1 cellular context compared by ENCODE assay signal in the genomic region with DNA sequence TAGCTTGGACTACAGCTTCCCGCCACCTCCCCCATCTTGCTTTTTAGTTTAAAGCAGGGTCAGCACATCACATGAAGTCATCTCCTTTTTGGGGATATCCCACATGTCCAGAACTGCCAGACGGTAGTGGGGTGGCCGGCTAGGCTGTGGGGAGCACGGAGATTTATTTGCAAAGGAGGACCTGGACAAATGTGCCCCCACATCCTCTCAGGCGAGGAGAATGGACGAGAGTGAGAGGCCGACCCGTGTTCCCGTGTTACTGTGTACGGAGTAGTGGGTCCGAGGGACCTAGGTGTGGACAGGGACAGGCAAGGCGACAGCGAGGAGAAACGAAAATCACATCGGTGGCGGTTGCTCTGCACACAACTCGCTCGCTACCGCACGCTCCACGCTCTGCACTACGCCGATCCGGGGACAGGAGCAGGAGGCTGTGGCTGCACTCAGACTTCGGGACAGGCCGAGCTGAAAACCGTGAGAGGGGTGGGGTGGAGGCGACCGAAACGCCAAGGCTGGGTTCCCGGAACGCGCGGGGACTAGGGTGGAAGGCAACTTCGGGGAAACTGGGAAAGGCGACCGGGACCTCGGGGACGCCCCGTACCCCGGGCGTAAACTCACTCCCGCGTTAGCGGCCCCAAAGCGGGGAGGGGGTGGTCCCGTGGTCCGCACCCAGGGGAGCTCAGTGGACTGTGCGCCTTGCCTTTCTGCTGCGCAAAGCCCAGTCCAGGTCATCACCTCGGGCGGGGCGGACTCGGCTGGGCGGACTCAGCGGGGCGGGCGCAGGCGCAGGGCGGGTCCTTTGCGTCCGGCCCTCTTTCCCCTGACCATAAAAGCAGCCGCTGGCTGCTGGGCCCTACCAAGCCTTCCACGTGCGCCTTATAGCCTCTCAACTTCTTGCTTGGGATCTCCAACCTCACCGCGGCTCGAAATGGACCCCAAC.
A peak's percentile ranks its signal among the peaks of the same experiment; 100 is the strongest.
TF ChIP-seq lines count a peak whose summit lies in the region.

Gene MT1A (plus strand): TSS at position 853 of the 937 bp plus-strand sequence. CDS start 73 bp downstream, at position 926.

TF ChIP-seq in HepG2, 621 proteins besides CTCF, POLR2A, EP300 and RAD21 (continued from another document and continues in another):
- peak; percentile 49; the same call in 1 of the 2 replicates for TF ChIP-seq ZNF704 (CRISPR knock-in tag; IDR thresholded peaks at IDR 0.05; ENCODE audit: borderline replicate concordance)
- TF ChIP-seq FOXK1 (CRISPR knock-in tag; IDR thresholded peaks at IDR 0.05; ENCODE audit: borderline replicate concordance, low read depth) = no peak
- TF ChIP-seq, protein P1, sequence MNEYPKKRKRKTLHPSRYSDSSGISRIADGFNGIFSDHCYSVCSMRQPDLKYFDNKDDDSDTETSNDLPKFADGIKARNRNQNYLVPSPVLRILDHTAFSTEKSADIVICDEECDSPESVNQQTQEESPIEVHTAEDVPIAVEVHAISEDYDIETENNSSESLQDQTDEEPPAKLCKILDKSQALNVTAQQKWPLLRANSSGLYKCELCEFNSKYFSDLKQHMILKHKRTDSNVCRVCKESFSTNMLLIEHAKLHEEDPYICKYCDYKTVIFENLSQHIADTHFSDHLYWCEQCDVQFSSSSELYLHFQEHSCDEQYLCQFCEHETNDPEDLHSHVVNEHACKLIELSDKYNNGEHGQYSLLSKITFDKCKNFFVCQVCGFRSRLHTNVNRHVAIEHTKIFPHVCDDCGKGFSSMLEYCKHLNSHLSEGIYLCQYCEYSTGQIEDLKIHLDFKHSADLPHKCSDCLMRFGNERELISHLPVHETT (CRISPR knock-in tag; conservative IDR thresholded peaks at IDR 0.05) = no peak
- TF ChIP-seq RFX3 (CRISPR knock-in tag; IDR thresholded peaks at IDR 0.05) = no peak
- no peak for TF ChIP-seq ELF1 (CRISPR knock-in tag; IDR thresholded peaks at IDR 0.05)
- TF ChIP-seq ATF7 (IDR thresholded peaks at IDR 0.05) = no peak
- peak; percentile 11; the same call in 1 of the 2 replicates for TF ChIP-seq ATF7 (CRISPR knock-in tag; IDR thresholded peaks at IDR 0.05)
- TF ChIP-seq, protein P2, sequence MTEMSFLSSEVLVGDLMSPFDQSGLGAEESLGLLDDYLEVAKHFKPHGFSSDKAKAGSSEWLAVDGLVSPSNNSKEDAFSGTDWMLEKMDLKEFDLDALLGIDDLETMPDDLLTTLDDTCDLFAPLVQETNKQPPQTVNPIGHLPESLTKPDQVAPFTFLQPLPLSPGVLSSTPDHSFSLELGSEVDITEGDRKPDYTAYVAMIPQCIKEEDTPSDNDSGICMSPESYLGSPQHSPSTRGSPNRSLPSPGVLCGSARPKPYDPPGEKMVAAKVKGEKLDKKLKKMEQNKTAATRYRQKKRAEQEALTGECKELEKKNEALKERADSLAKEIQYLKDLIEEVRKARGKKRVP (CRISPR knock-in tag; IDR thresholded peaks at IDR 0.05) = no peak
- no peak for TF ChIP-seq LCORL (IDR thresholded peaks at IDR 0.05)
- peak; percentile 68; the same call in 1 of the 2 replicates for TF ChIP-seq LCORL (CRISPR knock-in tag; IDR thresholded peaks at IDR 0.05)
- 0 out of 2 replicates have a peak, but pooled peaks have one; percentile 84 for TF ChIP-seq MTF2 (CRISPR knock-in tag; IDR thresholded peaks at IDR 0.05; ENCODE audit: borderline replicate concordance)
- TF ChIP-seq HMG20A (CRISPR knock-in tag; IDR thresholded peaks at IDR 0.05; ENCODE audit: borderline replicate concordance) = no peak
- TF ChIP-seq ZNF670 (CRISPR knock-in tag; IDR thresholded peaks at IDR 0.05; ENCODE audit: borderline replicate concordance) = no peak
- 0 out of 2 replicates have a peak, but pooled peaks have one; percentile 58 for TF ChIP-seq ZNF761 (CRISPR knock-in tag; conservative IDR thresholded peaks at IDR 0.05)
- TF ChIP-seq, protein P3, sequence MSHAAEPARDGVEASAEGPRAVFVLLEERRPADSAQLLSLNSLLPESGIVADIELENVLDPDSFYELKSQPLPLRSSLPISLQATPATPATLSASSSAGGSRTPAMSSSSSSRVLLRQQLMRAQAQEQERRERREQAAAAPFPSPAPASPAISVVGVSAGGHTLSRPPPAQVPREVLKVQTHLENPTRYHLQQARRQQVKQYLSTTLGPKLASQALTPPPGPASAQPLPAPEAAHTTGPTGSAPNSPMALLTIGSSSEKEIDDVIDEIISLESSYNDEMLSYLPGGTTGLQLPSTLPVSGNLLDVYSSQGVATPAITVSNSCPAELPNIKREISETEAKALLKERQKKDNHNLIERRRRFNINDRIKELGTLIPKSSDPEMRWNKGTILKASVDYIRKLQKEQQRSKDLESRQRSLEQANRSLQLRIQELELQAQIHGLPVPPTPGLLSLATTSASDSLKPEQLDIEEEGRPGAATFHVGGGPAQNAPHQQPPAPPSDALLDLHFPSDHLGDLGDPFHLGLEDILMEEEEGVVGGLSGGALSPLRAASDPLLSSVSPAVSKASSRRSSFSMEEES (CRISPR knock-in tag; IDR thresholded peaks at IDR 0.05) = no peak
- peak; percentile 56 for TF ChIP-seq HNF4A (CRISPR knock-in tag; IDR thresholded peaks at IDR 0.05)
- no peak for TF ChIP-seq GATAD1 (CRISPR knock-in tag; IDR thresholded peaks at IDR 0.05)
- TF ChIP-seq, protein P4, sequence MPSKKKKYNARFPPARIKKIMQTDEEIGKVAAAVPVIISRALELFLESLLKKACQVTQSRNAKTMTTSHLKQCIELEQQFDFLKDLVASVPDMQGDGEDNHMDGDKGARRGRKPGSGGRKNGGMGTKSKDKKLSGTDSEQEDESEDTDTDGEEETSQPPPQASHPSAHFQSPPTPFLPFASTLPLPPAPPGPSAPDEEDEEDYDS (CRISPR knock-in tag; IDR thresholded peaks at IDR 0.05) = peak; percentile 73
- no peak for TF ChIP-seq BCLAF1 (IDR thresholded peaks at IDR 0.05)
- TF ChIP-seq, protein P5, sequence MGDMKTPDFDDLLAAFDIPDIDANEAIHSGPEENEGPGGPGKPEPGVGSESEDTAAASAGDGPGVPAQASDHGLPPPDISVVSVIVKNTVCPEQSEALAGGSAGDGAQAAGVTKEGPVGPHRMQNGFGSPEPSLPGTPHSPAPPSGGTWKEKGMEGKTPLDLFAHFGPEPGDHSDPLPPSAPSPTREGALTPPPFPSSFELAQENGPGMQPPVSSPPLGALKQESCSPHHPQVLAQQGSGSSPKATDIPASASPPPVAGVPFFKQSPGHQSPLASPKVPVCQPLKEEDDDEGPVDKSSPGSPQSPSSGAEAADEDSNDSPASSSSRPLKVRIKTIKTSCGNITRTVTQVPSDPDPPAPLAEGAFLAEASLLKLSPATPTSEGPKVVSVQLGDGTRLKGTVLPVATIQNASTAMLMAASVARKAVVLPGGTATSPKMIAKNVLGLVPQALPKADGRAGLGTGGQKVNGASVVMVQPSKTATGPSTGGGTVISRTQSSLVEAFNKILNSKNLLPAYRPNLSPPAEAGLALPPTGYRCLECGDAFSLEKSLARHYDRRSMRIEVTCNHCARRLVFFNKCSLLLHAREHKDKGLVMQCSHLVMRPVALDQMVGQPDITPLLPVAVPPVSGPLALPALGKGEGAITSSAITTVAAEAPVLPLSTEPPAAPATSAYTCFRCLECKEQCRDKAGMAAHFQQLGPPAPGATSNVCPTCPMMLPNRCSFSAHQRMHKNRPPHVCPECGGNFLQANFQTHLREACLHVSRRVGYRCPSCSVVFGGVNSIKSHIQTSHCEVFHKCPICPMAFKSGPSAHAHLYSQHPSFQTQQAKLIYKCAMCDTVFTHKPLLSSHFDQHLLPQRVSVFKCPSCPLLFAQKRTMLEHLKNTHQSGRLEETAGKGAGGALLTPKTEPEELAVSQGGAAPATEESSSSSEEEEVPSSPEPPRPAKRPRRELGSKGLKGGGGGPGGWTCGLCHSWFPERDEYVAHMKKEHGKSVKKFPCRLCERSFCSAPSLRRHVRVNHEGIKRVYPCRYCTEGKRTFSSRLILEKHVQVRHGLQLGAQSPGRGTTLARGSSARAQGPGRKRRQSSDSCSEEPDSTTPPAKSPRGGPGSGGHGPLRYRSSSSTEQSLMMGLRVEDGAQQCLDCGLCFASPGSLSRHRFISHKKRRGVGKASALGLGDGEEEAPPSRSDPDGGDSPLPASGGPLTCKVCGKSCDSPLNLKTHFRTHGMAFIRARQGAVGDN (CRISPR knock-in tag; IDR thresholded peaks at IDR 0.05) = peak; percentile 77
- TF ChIP-seq ZNF549 (CRISPR knock-in tag; IDR thresholded peaks at IDR 0.05) = no peak
- no peak for TF ChIP-seq CBFB (CRISPR knock-in tag; IDR thresholded peaks at IDR 0.05)
- TF ChIP-seq ZNF644 (CRISPR knock-in tag; IDR thresholded peaks at IDR 0.05; ENCODE audit: low read depth) = no peak
- TF ChIP-seq HDAC1 (CRISPR knock-in tag; IDR thresholded peaks at IDR 0.05) = peak; percentile 26; the same call in 1 of the 2 replicates
- TF ChIP-seq MAZ (IDR thresholded peaks at IDR 0.05; ENCODE audit: borderline replicate concordance, low read depth, low read length) = no peak
- no peak for TF ChIP-seq MAZ (CRISPR knock-in tag; IDR thresholded peaks at IDR 0.05; ENCODE audit: low read depth)
- peak; percentile 30; the same call in 1 of the 2 replicates for TF ChIP-seq TARDBP (CRISPR knock-in tag; IDR thresholded peaks at IDR 0.05)
- TF ChIP-seq HDAC2 (CRISPR knock-in tag; IDR thresholded peaks at IDR 0.05) = no peak; the same call in 1 of the 2 replicates
- no peak for TF ChIP-seq ZFP41 (CRISPR knock-in tag; IDR thresholded peaks at IDR 0.05; ENCODE audit: borderline replicate concordance)
- TF ChIP-seq, protein P6, sequence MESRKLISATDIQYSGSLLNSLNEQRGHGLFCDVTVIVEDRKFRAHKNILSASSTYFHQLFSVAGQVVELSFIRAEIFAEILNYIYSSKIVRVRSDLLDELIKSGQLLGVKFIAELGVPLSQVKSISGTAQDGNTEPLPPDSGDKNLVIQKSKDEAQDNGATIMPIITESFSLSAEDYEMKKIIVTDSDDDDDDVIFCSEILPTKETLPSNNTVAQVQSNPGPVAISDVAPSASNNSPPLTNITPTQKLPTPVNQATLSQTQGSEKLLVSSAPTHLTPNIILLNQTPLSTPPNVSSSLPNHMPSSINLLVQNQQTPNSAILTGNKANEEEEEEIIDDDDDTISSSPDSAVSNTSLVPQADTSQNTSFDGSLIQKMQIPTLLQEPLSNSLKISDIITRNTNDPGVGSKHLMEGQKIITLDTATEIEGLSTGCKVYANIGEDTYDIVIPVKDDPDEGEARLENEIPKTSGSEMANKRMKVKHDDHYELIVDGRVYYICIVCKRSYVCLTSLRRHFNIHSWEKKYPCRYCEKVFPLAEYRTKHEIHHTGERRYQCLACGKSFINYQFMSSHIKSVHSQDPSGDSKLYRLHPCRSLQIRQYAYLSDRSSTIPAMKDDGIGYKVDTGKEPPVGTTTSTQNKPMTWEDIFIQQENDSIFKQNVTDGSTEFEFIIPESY (CRISPR knock-in tag; IDR thresholded peaks at IDR 0.05) = no peak
- TF ChIP-seq TCF12 (IDR thresholded peaks at IDR 0.05) = no peak
- 0 out of 2 replicates have a peak, but pooled peaks have one; percentile 44 for TF ChIP-seq TCF12 (CRISPR knock-in tag; IDR thresholded peaks at IDR 0.05)
- TF ChIP-seq LBX2 (CRISPR knock-in tag; IDR thresholded peaks at IDR 0.05; ENCODE audit: borderline replicate concordance) = no peak
- TF ChIP-seq SOX5 (CRISPR knock-in tag; IDR thresholded peaks at IDR 0.05; ENCODE audit: borderline replicate concordance) = peak; percentile 9; the same call in 1 of the 2 replicates
- TF ChIP-seq GTF2F1 (IDR thresholded peaks at IDR 0.05; ENCODE audit: low read length) = no peak
- no peak for TF ChIP-seq MXD3 (CRISPR knock-in tag; IDR thresholded peaks at IDR 0.05)
- no peak for TF ChIP-seq ZKSCAN1 (IDR thresholded peaks at IDR 0.05; ENCODE audit: low read length)
- 0 out of 2 replicates have a peak, but pooled peaks have one; percentile 37 for TF ChIP-seq MTF1 (CRISPR knock-in tag; IDR thresholded peaks at IDR 0.05)
- peak; percentile 34; the same call in 1 of the 2 replicates for TF ChIP-seq RARA (CRISPR knock-in tag; IDR thresholded peaks at IDR 0.05)
